6 cellular contexts compared by ENCODE assay signal in the genomic region with DNA sequence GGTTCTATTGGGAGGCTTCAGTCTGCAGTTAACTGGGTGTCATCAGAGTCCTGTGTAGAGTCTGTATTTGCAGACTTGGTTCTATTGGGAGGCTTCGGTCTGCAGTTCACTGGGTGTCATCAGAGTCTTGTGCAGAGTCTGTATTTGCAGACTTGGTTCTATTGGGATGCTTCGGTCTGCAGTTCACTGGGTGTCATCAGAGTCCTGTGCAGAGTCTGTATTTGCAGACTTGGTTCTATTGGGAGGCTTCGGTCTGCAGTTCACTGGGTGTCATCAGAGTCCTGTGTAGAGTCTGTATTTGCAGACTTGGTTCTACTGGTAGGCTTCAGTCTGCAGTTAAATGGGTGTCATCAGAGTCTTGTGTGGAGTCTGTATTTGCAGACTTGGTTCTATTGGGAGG.
DNase-seq lines count a peak whose midpoint lies in the region; ATAC-seq, FAIRE-seq and TF ChIP-seq lines count a peak whose summit lies in the region.
"Not testable (repeated sequence)": the region's sequence is repeated elsewhere in the genome, so short reads cannot be mapped to it uniquely, and the experiment has no call there.

No MANE protein-coding gene starts in this region.

- POLR2A ChIA-PET in HepG2 (lab: Yijun Ruan, JAX): not testable (repeated sequence)

- TF ChIP-seq POLR2A in HepG2 (IDR thresholded peaks at IDR 0.05; ENCODE audit: insufficient read depth in 1 of 2, low read depth in 2 of 2, low read length in 2 of 2); right lobe of liver (IDR thresholded peaks at IDR 0.05): not testable (repeated sequence)

- H3K27ac ChIP-seq in caudate nucleus (ENCODE audit: low read depth, low read length) (peak overlapping the region; percentile 44), dorsolateral prefrontal cortex (peak overlapping the region in 44 of 59 donors; percentile 1 to 89 (median 72)), layer of hippocampus (ENCODE audit: low read depth, low read length) (peak overlapping the region; percentile 58), HepG2 (ENCODE audit: extremely low read length, insufficient read depth, low read length) (peak overlapping the region; percentile 33), right lobe of liver (peak overlapping the region in 2 of 3 donors; percentile 57 to 59), substantia nigra (ENCODE audit: low read depth, low read length, poor library complexity, severe bottlenecking) (peak overlapping the region; percentile 20)

- H3K4me1 ChIP-seq in HepG2 (ENCODE audit: insufficient read depth, low read length) (peaks cover 45% of the 10 kb centered on the region), right lobe of liver (peaks cover 0 to 37% (median 13%) of the 10 kb centered on the region in 4 donors)

- H3K9me3 ChIP-seq in HepG2 (ENCODE audit: low read length); right lobe of liver: not testable (repeated sequence)

- intact Hi-C loops in dorsolateral prefrontal cortex (cut with DNase I): loop anchor here (5.0 to 10.0 kb wide), 4 partner anchors 36 to 181 kb away; no protein-coding TSS in a partner anchor
- intact Hi-C loops in HepG2 (cut with micrococcal nuclease; ENCODE audit: unreplicated experiment); right lobe of liver (cut with DNase I): not testable (repeated sequence)

- TF ChIP-seq EP300 in HepG2 (IDR thresholded peaks at IDR 0.05; ENCODE audit: low read depth in 2 of 2, low read length in 2 of 2): peak in 1 of 2 experiments; percentile 92; a peak in 2 of 4 replicates
- not testable (repeated sequence) for TF ChIP-seq EP300 in HepG2 (CRISPR knock-in tag; IDR thresholded peaks at IDR 0.05; ENCODE audit: borderline replicate concordance)

- not testable (repeated sequence) for H3K27me3 ChIP-seq in dorsolateral prefrontal cortex; layer of hippocampus (ENCODE audit: control insufficient read depth, insufficient read depth, low read length); HepG2 (ENCODE audit: control insufficient read depth in 1 of 2, insufficient read depth in 2 of 2, low read length in 2 of 2); right lobe of liver

- peak in 7 of 56 donors; percentile 12 to 47 (median 26) for TF ChIP-seq CTCF in dorsolateral prefrontal cortex (IDR thresholded peaks at IDR 0.05 in 54 of 56, conservative IDR thresholded peaks at IDR 0.05 in 2 of 56; ENCODE audit: low read depth in 1 of 56, partially characterized antibody in 56 of 56)
- peak; percentile 63 for TF ChIP-seq CTCF in HepG2 (CRISPR knock-in tag; IDR thresholded peaks at IDR 0.05)
- TF ChIP-seq CTCF in right lobe of liver (IDR thresholded peaks at IDR 0.05): peak in 2 of 4 donors; percentile 13 to 21

- 7% methylated on average over 2 of the region's 3 CpGs for WGBS in HepG2 (ENCODE audit: low lambda C conversion rate)
- no CpG with 5 or more reads among the region's 3 CpGs for WGBS in right lobe of liver (ENCODE audit: insufficient coverage, low coverage, low lambda C conversion rate, missing lambda C conversion rate)

- H3K4me2 ChIP-seq in HepG2 (ENCODE audit: low read depth, low read length): peak overlapping the region; percentile 47

- not testable (repeated sequence) for H4K20me1 ChIP-seq in HepG2 (ENCODE audit: insufficient read depth, low read length)

- not testable (repeated sequence) for TF ChIP-seq RAD21 in HepG2 (CRISPR knock-in tag; IDR thresholded peaks at IDR 0.05)

- not testable (repeated sequence) for H3K36me3 ChIP-seq in HepG2 (replicated peaks in 1 of 2; ENCODE audit: control insufficient read depth in 1 of 2, insufficient read depth in 2 of 2, low read length in 2 of 2); right lobe of liver

- in situ Hi-C loops in HepG2 (cut with HindIII; ENCODE audit: extremely low pct_ligation_motif_present, low pct_unique_long_range_greater_than_20kb): not testable (repeated sequence)

- peak; percentile 79 for FAIRE-seq in HepG2 (lab: Jason Lieb, UNC)

- not testable (repeated sequence) for H3K4me3 ChIP-seq in dorsolateral prefrontal cortex; HepG2 (replicated peaks in 1 of 3; ENCODE audit: insufficient read depth in 1 of 3, low read depth in 2 of 3, low read length in 3 of 3); right lobe of liver

- not testable (repeated sequence) for H3K9ac ChIP-seq in HepG2 (ENCODE audit: insufficient read depth, low read depth, low read length)

- BruUV-seq in HepG2 (replicated peaks; lab: Mats Ljungman, UMichigan): not testable (repeated sequence)

- ATAC-seq in HepG2, right lobe of liver: not testable (repeated sequence)

- H3K79me2 ChIP-seq in HepG2 (ENCODE audit: insufficient read depth, low read length): not testable (repeated sequence)

- not testable (repeated sequence) for H2AFZ ChIP-seq in HepG2 (ENCODE audit: low read length)

- CTCF ChIA-PET in HepG2 (lab: Yijun Ruan, JAX; ENCODE audit: low intra/inter-chr PET ratio, low total read pairs): not testable (repeated sequence)

- DNase-seq in caudate nucleus (lab: John Stamatoyannopoulos, UW): peak in 7 of 61 donors; percentile 20 to 41 (median 30)
- DNase-seq in dorsolateral prefrontal cortex: peak in 2 of 10 donors; percentile 20 to 44
- peak; percentile 79 for DNase-seq in HepG2 (ENCODE audit: low spot score)
- not testable (repeated sequence) for DNase-seq in right lobe of liver
- DNase-seq in substantia nigra (lab: John Stamatoyannopoulos, UW): peak in 7 of 49 donors; percentile 10 to 62 (median 23)

TF ChIP-seq in HepG2, 621 proteins besides CTCF, POLR2A, EP300 and RAD21 (continues in another document):
- TF ChIP-seq ZMYM4 (CRISPR knock-in tag; IDR thresholded peaks at IDR 0.05) (peak; percentile 26; the same call in 1 of the 2 replicates), SMC3 (IDR thresholded peaks at IDR 0.05; ENCODE audit: low read length) (peak; percentile 53), TARDBP (CRISPR knock-in tag; IDR thresholded peaks at IDR 0.05) (peak; percentile 36; the same call in 1 of the 2 replicates), FOXP1 (IDR thresholded peaks at IDR 0.05) (peak; percentile 37; the same call in 1 of the 2 replicates), TBX2 (CRISPR knock-in tag; IDR thresholded peaks at IDR 0.05; ENCODE audit: borderline replicate concordance) (peak; percentile 30; the same call in 1 of the 2 replicates), ZNF770 (CRISPR knock-in tag; IDR thresholded peaks at IDR 0.05) (peak; percentile 26; the same call in 1 of the 2 replicates), HNF4A (CRISPR knock-in tag; IDR thresholded peaks at IDR 0.05) (0 out of 2 replicates have a peak, but pooled peaks have one; percentile 22), ZSCAN5A (CRISPR knock-in tag; IDR thresholded peaks at IDR 0.05; ENCODE audit: borderline replicate concordance) (0 out of 2 replicates have a peak, but pooled peaks have one; percentile 29), SKI (IDR thresholded peaks at IDR 0.05; ENCODE audit: partially characterized antibody) (peak; percentile 66), ZNF317 (CRISPR knock-in tag; IDR thresholded peaks at IDR 0.05) (0 out of 2 replicates have a peak, but pooled peaks have one; percentile 41), SALL1 (CRISPR knock-in tag; IDR thresholded peaks at IDR 0.05) (0 out of 2 replicates have a peak, but pooled peaks have one; percentile 12)
- not testable (repeated sequence) for TF ChIP-seq FOXP1 (CRISPR knock-in tag; IDR thresholded peaks at IDR 0.05)
- TF ChIP-seq, protein P1, sequence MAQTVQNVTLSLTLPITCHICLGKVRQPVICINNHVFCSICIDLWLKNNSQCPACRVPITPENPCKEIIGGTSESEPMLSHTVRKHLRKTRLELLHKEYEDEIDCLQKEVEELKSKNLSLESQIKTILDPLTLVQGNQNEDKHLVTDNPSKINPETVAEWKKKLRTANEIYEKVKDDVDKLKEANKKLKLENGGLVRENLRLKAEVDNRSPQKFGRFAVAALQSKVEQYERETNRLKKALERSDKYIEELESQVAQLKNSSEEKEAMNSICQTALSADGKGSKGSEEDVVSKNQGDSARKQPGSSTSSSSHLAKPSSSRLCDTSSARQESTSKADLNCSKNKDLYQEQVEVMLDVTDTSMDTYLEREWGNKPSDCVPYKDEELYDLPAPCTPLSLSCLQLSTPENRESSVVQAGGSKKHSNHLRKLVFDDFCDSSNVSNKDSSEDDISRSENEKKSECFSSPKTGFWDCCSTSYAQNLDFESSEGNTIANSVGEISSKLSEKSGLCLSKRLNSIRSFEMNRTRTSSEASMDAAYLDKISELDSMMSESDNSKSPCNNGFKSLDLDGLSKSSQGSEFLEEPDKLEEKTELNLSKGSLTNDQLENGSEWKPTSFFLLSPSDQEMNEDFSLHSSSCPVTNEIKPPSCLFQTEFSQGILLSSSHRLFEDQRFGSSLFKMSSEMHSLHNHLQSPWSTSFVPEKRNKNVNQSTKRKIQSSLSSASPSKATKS (CRISPR knock-in tag; IDR thresholded peaks at IDR 0.05): 0 out of 2 replicates have a peak, but pooled peaks have one; percentile 45

Comparison
In these comparisons a context has a peak if more than half of its experiments do, and no peak if none do; other contexts are left out.
1. H3K27ac ChIP-seq: peak in every context shown above with its lines; median percentile 72 in dorsolateral prefrontal cortex; 58 in layer of hippocampus; 58 in right lobe of liver; 44 in caudate nucleus; 33 in HepG2; 20 in substantia nigra.